12 cellular contexts compared by ENCODE assay signal in genomic region chr6:136251394-136251793, GRCh38. TPM values are rescaled to one million over a fixed set of nuclear protein-coding genes. Genes with fewer than 3 reads are reported as not detected.
A peak's percentile ranks its signal among the peaks of the same experiment; 100 is the strongest.
DNase-seq lines count a peak whose midpoint lies in the region; ATAC-seq, FAIRE-seq and TF ChIP-seq lines count a peak whose summit lies in the region.
"Had no signal": no experiment of that assay in that cellular context is flagged by ENCODE, and none has a peak within 500 bp of the region (broad histone marks: within the 10 kb centered on the region; RNA-seq: fewer than 3 reads in every experiment).

No MANE protein-coding gene starts in this region.

- no peak overlapping the region for H3K27ac Mint-ChIP-seq in activated naive CD8-positive, alpha-beta T cell treated with anti-CD3 and anti-CD28 coated beads, Interleukin-2, amount 10 ng/mL, durations not matched to agents 7 days and 5 days
- H3K27ac Mint-ChIP-seq in nephron progenitor cell = no peak overlapping the region

- POLR2A ChIA-PET in activated naive CD8-positive, alpha-beta T cell treated with anti-CD3 and anti-CD28 coated beads, Interleukin-2, amount 10 ng/mL, durations not matched to agents 7 days and 5 days (lab: Charles Lee) = interaction anchor here (1.1 to 6.4 kb wide), 3 partner anchors 31 to 43 kb away, joined by 3 to 123 read pairs (median 3); partner anchors contain the start of gene BCLAF1

- DNase-seq in GM12865 (ENCODE audit: low read depth) (no peak), M059J (ENCODE audit: low read depth) (peak; percentile 10), nephron progenitor cell (peak; percentile 17), RCC 7860 (ENCODE audit: low spot score) (no peak), occipital lobe (lab: John Stamatoyannopoulos, UW) (no peak)
- DNase-seq in activated naive CD8-positive, alpha-beta T cell treated with anti-CD3 and anti-CD28 coated beads, Interleukin-2, amount 10 ng/mL, durations not matched to agents 7 days and 5 days = no peak
- DNase-seq: activated CD4-positive, alpha-beta T cell treated with anti-CD3 and anti-CD28 coated beads, Interleukin-2, amount 50 U/mL, for 4 hours; dorsolateral prefrontal cortex; left ventricle myocardium superior; NCI-H1930; stimulated activated CD4-positive, alpha-beta T cell treated with anti-CD3 and anti-CD28 coated beads, Interleukin-4, amount 100 ng/mL, for 24 hours had no signal

- peak overlapping the region; percentile 94 for H3K4me3 Mint-ChIP-seq in activated naive CD8-positive, alpha-beta T cell treated with anti-CD3 and anti-CD28 coated beads, Interleukin-2, amount 10 ng/mL, durations not matched to agents 7 days and 5 days
- peak overlapping the region; percentile 93 for H3K4me3 Mint-ChIP-seq in nephron progenitor cell

- H3K4me3 ChIP-seq in GM12865 (ENCODE audit: low read depth, low read length) = peak overlapping the region; percentile 92; the same call in 1 of the 2 replicates

- H3K36me3 Mint-ChIP-seq in activated naive CD8-positive, alpha-beta T cell treated with anti-CD3 and anti-CD28 coated beads, Interleukin-2, amount 10 ng/mL, durations not matched to agents 7 days and 5 days = peaks cover 30% of the 10 kb centered on the region
- peaks cover 4% of the 10 kb centered on the region for H3K36me3 Mint-ChIP-seq in nephron progenitor cell (ENCODE audit: low read depth)

- H3K4me1 Mint-ChIP-seq in activated naive CD8-positive, alpha-beta T cell treated with anti-CD3 and anti-CD28 coated beads, Interleukin-2, amount 10 ng/mL, durations not matched to agents 7 days and 5 days = peaks cover 32% of the 10 kb centered on the region
- peaks cover 31% of the 10 kb centered on the region for H3K4me1 Mint-ChIP-seq in nephron progenitor cell

- H3K9me3 Mint-ChIP-seq in activated naive CD8-positive, alpha-beta T cell treated with anti-CD3 and anti-CD28 coated beads, Interleukin-2, amount 10 ng/mL, durations not matched to agents 7 days and 5 days = no peaks in the 10 kb centered on the region
- no peaks in the 10 kb centered on the region for H3K9me3 Mint-ChIP-seq in nephron progenitor cell

- ATAC-seq in activated naive CD8-positive, alpha-beta T cell treated with anti-CD3 and anti-CD28 coated beads, Interleukin-2, amount 10 ng/mL, durations not matched to agents 7 days and 5 days (ENCODE audit: low read depth) = no peak
- no peak for ATAC-seq in HG02588 (IDR thresholded peaks at IDR 0.05; ENCODE audit: unreplicated experiment)

- TF ChIP-seq CTCF in GM12865 (IDR thresholded peaks at IDR 0.05; ENCODE audit: insufficient read depth, low read depth, low read length, missing control alignments) = no peak
- no peak for TF ChIP-seq CTCF in nephron progenitor cell (IDR thresholded peaks at IDR 0.05)

- no peaks in the 10 kb centered on the region for H3K27me3 Mint-ChIP-seq in activated naive CD8-positive, alpha-beta T cell treated with anti-CD3 and anti-CD28 coated beads, Interleukin-2, amount 10 ng/mL, durations not matched to agents 7 days and 5 days
- no peaks in the 10 kb centered on the region for H3K27me3 Mint-ChIP-seq in nephron progenitor cell (ENCODE audit: low read depth, poor library complexity)

- no peak for FAIRE-seq in RCC 7860 (lab: Jason Lieb, UNC)

RNA-seq across cellular contexts. Expression of gene MTFR2, which starts 1.3 kb away (rescaled TPM):
- total RNA-seq in M059J (2014; rRNA removed; shearing (Covaris generic)) = 12.0 and 12.4 TPM in 2 replicates
- 10 to 100 TPM; 15.0 to 16.9 TPM for total RNA-seq in activated naive CD8-positive, alpha-beta T cell treated with anti-CD3 and anti-CD28 coated beads, Interleukin-2, amount 10 ng/mL, durations not matched to agents 7 days and 5 days
- 0.94 TPM for total RNA-seq in occipital lobe

RNA-seq across cellular contexts. Expression of gene BCLAF1, which starts 38.3 kb away (rescaled TPM):
- 71.8 and 131 TPM in 2 replicates for total RNA-seq in M059J (2014; rRNA removed; shearing (Covaris generic))
- total RNA-seq in activated naive CD8-positive, alpha-beta T cell treated with anti-CD3 and anti-CD28 coated beads, Interleukin-2, amount 10 ng/mL, durations not matched to agents 7 days and 5 days = 100 to 1,000 TPM; 164 to 165 TPM
- total RNA-seq in occipital lobe = 221 TPM

Comparison
In these comparisons a context has a peak if more than half of its experiments do, and no peak if none do; other contexts are left out.
1. DNase-seq: peak in M059J (single experiment) and nephron progenitor cell (single experiment); none in GM12865 (single experiment), activated naive CD8-positive, alpha-beta T cell treated with anti-CD3 and anti-CD28 coated beads, Interleukin-2, amount 10 ng/mL, durations not matched to agents 7 days and 5 days (single experiment), RCC 7860 (single experiment) and occipital lobe (single experiment).